In genomic region chr5:10307206-10308148, GRCh38 we compare ENCODE assay signal across 8 cellular contexts. TPM values are rescaled to one million over a fixed set of nuclear protein-coding genes. Genes with fewer than 3 reads are reported as not detected.
DNase-seq lines count a peak whose midpoint lies in the region; ATAC-seq and TF ChIP-seq lines count a peak whose summit lies in the region.

CMBL (minus strand) TSS chr5:10307902; CDS start chr5:10290762, 17,140 bp downstream.

- H3K36me3 ChIP-seq in ACC112 (ENCODE audit: insufficient read depth, low read length) (no peaks in the 10 kb centered on the region), thyroid gland (no peaks in the 10 kb centered on the region)

- H3K79me2 ChIP-seq in ACC112 (ENCODE audit: control insufficient read depth, insufficient read depth, low read length, unreplicated experiment) = no peaks in the 10 kb centered on the region

- TF ChIP-seq POLR2A in thyroid gland (IDR thresholded peaks at IDR 0.05) = peak in 1 of 2 donors; percentile 52

- intact Hi-C loops in thyroid gland (cut with DNase I) = no loop called here

- no peak for TF ChIP-seq CTCF in thyroid gland (IDR thresholded peaks at IDR 0.05)

- H3K9me3 ChIP-seq in thyroid gland = no peaks in the 10 kb centered on the region

- H3K4me1 ChIP-seq in ACC112 (ENCODE audit: control insufficient read depth, insufficient read depth, low read length, unreplicated experiment) (peaks cover 18% of the 10 kb centered on the region), thyroid gland (peaks cover 25 to 31% of the 10 kb centered on the region in 2 donors)

- H3K27ac ChIP-seq in ACC112 (ENCODE audit: low read depth, low read length) (peak within 1 kb of the TSS; percentile 34; the same call in 1 of the 2 replicates), thyroid gland (peak within 1 kb of the TSS; percentile 73 to 87 (median 86))

- 5 to 6% methylated on average over 50 to 54 of the region's 56 CpGs for WGBS in thyroid gland, 2 donors

- H3K4me3 ChIP-seq in ACC112 (ENCODE audit: low read depth, low read length) (peak within 1 kb of the TSS; percentile 87), thyroid gland (replicated peaks in 1 of 3) (peak within 1 kb of the TSS in 2 of 3 donors; percentile 41 to 74)

- DNase-seq in NCI-H2029 treated with DMSO at 0.1 percent for 48 hours (lab: John Stamatoyannopoulos, UW) (peak; percentile 87), mucosa of gallbladder (ENCODE audit: low spot score) (peak; percentile 36), thyroid gland (peak; percentile 52 to 57)
- DNase-seq in activated CD8-positive, alpha-beta memory T cell treated with anti-CD3 and anti-CD28 coated beads for 24 hours = peak; percentile 71

- peak within 1 kb of the TSS; percentile 86 for H2AFZ ChIP-seq in ACC112 (ENCODE audit: low read length, unreplicated experiment)

- ATAC-seq in GM18498 (IDR thresholded peaks at IDR 0.05; ENCODE audit: unreplicated experiment) = peak; percentile 94
- peak; percentile 61 for ATAC-seq in HG02870 (IDR thresholded peaks at IDR 0.05; ENCODE audit: unreplicated experiment)
- peak; percentile 86 for ATAC-seq in esophagus mucosa

- H3K27me3 ChIP-seq in ACC112 (ENCODE audit: insufficient read depth, low read length) (no peaks in the 10 kb centered on the region), thyroid gland (no peaks in the 10 kb centered on the region)

RNA-seq across cellular contexts. Expression of gene CMBL, which starts in this region (rescaled TPM):
- total RNA-seq in esophagus mucosa (4.5 TPM), mucosa of gallbladder (90.1 TPM), thyroid gland (10 to 100 TPM; 10.3 to 32.0 (median 23.4) TPM)

Comparison
In these comparisons a context has a peak if more than half of its experiments do, and no peak if none do; other contexts are left out.
1. Peak in every context shown above with its lines: DNase-seq, ATAC-seq, H3K4me3 ChIP-seq and H3K27ac ChIP-seq.
2. DNase-seq: peak in every context shown above with its lines; median percentile 87 in NCI-H2029 treated with DMSO at 0.1 percent for 48 hours; 71 in activated CD8-positive, alpha-beta memory T cell treated with anti-CD3 and anti-CD28 coated beads for 24 hours; 54 in thyroid gland; 36 in mucosa of gallbladder.